ENCODE assay signal across 28 cellular contexts in genomic region chr10:26970667-26971066, GRCh38.
DNase-seq lines count a peak whose midpoint lies in the region; ATAC-seq and TF ChIP-seq lines count a peak whose summit lies in the region.
"Had no signal": no experiment of that assay in that cellular context is flagged by ENCODE, and none has a peak within 500 bp of the region (broad histone marks: within the 10 kb centered on the region; RNA-seq: fewer than 3 reads in every experiment).

No MANE protein-coding gene starts in this region.

- H3K79me2 ChIP-seq in OCI-LY3 (ENCODE audit: low read length) = no peaks in the 10 kb centered on the region

- TF ChIP-seq CTCF in GM12865 (IDR thresholded peaks at IDR 0.05; ENCODE audit: insufficient read depth, low read depth, low read length, missing control alignments) (no peak), OCI-LY3 (IDR thresholded peaks at IDR 0.05; ENCODE audit: low read depth, low read length) (no peak)

- H3K4me3 ChIP-seq in GM12865 (ENCODE audit: low read depth, low read length) (no peak overlapping the region), OCI-LY3 (ENCODE audit: low read length) (peak overlapping the region; percentile 58)
- H3K4me3 ChIP-seq: BLaER1, GM23338, thoracic aorta, uterus had no signal

- no peaks in the 10 kb centered on the region for H4K20me1 ChIP-seq in OCI-LY3 (ENCODE audit: insufficient read depth, low read length)
- H4K20me1 ChIP-seq: BLaER1 had no signal

- no peak overlapping the region for H2AFZ ChIP-seq in OCI-LY3 (ENCODE audit: low read depth, low read length)
- H2AFZ ChIP-seq: GM23338 had no signal

- H3K36me3 ChIP-seq in OCI-LY3 (replicated peaks; ENCODE audit: low read depth, low read length) = no peaks in the 10 kb centered on the region
- H3K36me3 ChIP-seq: BLaER1, thoracic aorta, uterus had no signal

- H3K27me3 ChIP-seq in OCI-LY3 (ENCODE audit: low read depth, low read length) = peaks cover 5% of the 10 kb centered on the region; the same call in 1 of the 2 replicates
- H3K27me3 ChIP-seq: BLaER1, uterus had no signal

- peak overlapping the region; percentile 58 for H3K27ac ChIP-seq in OCI-LY3 (ENCODE audit: low read length)
- H3K27ac ChIP-seq: BLaER1, thoracic aorta, uterus had no signal

- peaks cover 32% of the 10 kb centered on the region for H3K4me1 ChIP-seq in OCI-LY3 (ENCODE audit: low read length)
- H3K4me1 ChIP-seq: BLaER1, uterus had no signal

- no peaks in the 10 kb centered on the region for H3K9me3 ChIP-seq in OCI-LY3 (ENCODE audit: insufficient read depth, low read length)
- H3K9me3 ChIP-seq: BLaER1, thoracic aorta, uterus had no signal

- peak overlapping the region; percentile 72 for H3K4me2 ChIP-seq in OCI-LY3 (ENCODE audit: low read length)
- H3K4me2 ChIP-seq: BLaER1, GM23338 had no signal

- DNase-seq in GM12865 (ENCODE audit: low read depth) (peak; percentile 54), KG1 (lab: John Stamatoyannopoulos, UW) (no peak)
- DNase-seq in activated CD4-positive, alpha-beta T cell treated with anti-CD3 and anti-CD28 coated beads, Interleukin-2, amount 50 U/mL, for 48 hours = no peak
- DNase-seq: activated CD8-positive, alpha-beta T cell treated with anti-CD3 and anti-CD28 coated beads for 36 hours; activated gamma-delta T cell treated with Interleukin-2 at 50 U/mL for 16 hours; DMS53; endodermal cell; foreskin fibroblast; left colon; NCI-H1417 treated with DMSO at 0.1 percent for 48 hours; NCI-H2081 treated with DMSO at 0.1 percent for 48 hours; NCI-H446; NCI-H774; posterior cingulate gyrus; right cardiac atrium; stimulated activated CD4-positive, alpha-beta T cell treated with anti-CD3 and anti-CD28 coated beads, Interleukin-12 subunit alpha, Interleukin-12 subunit beta, amount 100 ng/mL, for 4 hours; stimulated activated CD4-positive, alpha-beta T cell treated with anti-CD3 and anti-CD28 coated beads, Interleukin-4, amount 100 ng/mL, for 1 hour; uterus had no signal

- H3K9ac ChIP-seq in OCI-LY3 (ENCODE audit: low read length) = peak overlapping the region; percentile 14; the same call in 1 of the 2 replicates
- H3K9ac ChIP-seq: BLaER1 had no signal

- ATAC-seq in GM18502 (IDR thresholded peaks at IDR 0.05; ENCODE audit: poor library complexity, unreplicated experiment) (peak; percentile 46), GM21723 (IDR thresholded peaks at IDR 0.05; ENCODE audit: unreplicated experiment) (peak; percentile 47), GM19452 (IDR thresholded peaks at IDR 0.05; ENCODE audit: unreplicated experiment) (no peak), HG02852 (IDR thresholded peaks at IDR 0.05; ENCODE audit: unreplicated experiment) (no peak)
- ATAC-seq: activated CD4-positive, CD25-positive, alpha-beta regulatory T cell treated with anti-CD3 and anti-CD28 coated beads, Interleukin-2, amount 50 U/mL, for 24 hours; activated CD8-positive, alpha-beta T cell treated with anti-CD3 and anti-CD28 coated beads for 36 hours; esophagus mucosa; GM23338; left colon; right cardiac atrium had no signal

Comparison
In these comparisons a context has a peak if more than half of its experiments do, and no peak if none do; other contexts are left out.
1. ATAC-seq: peak in GM18502 (single experiment) and GM21723 (single experiment); none in GM19452 (single experiment) and HG02852 (single experiment).